In genomic region chr16:1865902-1866690, GRCh38 we compare ENCODE assay signal across 24 cellular contexts. TPM values are rescaled to one million over a fixed set of nuclear protein-coding genes. Genes with fewer than 3 reads are reported as not detected.
DNase-seq lines count a peak whose midpoint lies in the region; ATAC-seq, FAIRE-seq and TF ChIP-seq lines count a peak whose summit lies in the region.
"Had no signal": no experiment of that assay in that cellular context is flagged by ENCODE, and none has a peak within 500 bp of the region (broad histone marks: within the 10 kb centered on the region; RNA-seq: fewer than 3 reads in every experiment).

No MANE protein-coding gene starts in this region.

- no peak for TF ChIP-seq CTCF in liver (IDR thresholded peaks at IDR 0.05; ENCODE audit: low read depth, low read length, missing input control)
- no peak for TF ChIP-seq CTCF in HepG2 (CRISPR knock-in tag; IDR thresholded peaks at IDR 0.05)
- TF ChIP-seq CTCF in chondrocyte (IDR thresholded peaks at IDR 0.05) = peak; percentile 30
- no peak for TF ChIP-seq CTCF in D721Med (IDR thresholded peaks at IDR 0.05; ENCODE audit: insufficient read depth, missing control alignments)

- no peak overlapping the region for H3K4me3 Mint-ChIP-seq in chondrocyte (ENCODE audit: unreplicated experiment)
- H3K4me3 Mint-ChIP-seq: CD4-positive, CD25-positive, alpha-beta regulatory T cell had no signal

- intact Hi-C loops in HepG2 (cut with micrococcal nuclease; ENCODE audit: unreplicated experiment) = no loop called here

- no peaks in the 10 kb centered on the region for H3K27me3 Mint-ChIP-seq in chondrocyte (ENCODE audit: low read depth)

- 80% methylated on average over 6 of the region's 6 CpGs for WGBS in liver
- 71% methylated on average over 6 of the region's 6 CpGs for WGBS in HepG2 (ENCODE audit: low lambda C conversion rate)

- H3K27ac Mint-ChIP-seq in chondrocyte (ENCODE audit: unreplicated experiment) = no peak overlapping the region
- H3K27ac Mint-ChIP-seq: CD4-positive, CD25-positive, alpha-beta regulatory T cell had no signal

- CTCF ChIA-PET in HepG2 (lab: Yijun Ruan, JAX; ENCODE audit: low intra/inter-chr PET ratio, low total read pairs) = interaction anchor here (1.2 kb wide), 1 partner anchor 63 kb away, joined by 3 read pairs; no protein-coding TSS in a partner anchor

- H3K27me3 ChIP-seq in liver (ENCODE audit: control insufficient read depth in 4 of 4, insufficient read depth in 4 of 4, low read length in 3 of 4) = no peaks in the 10 kb centered on the region
- H3K27me3 ChIP-seq in HepG2 (ENCODE audit: control insufficient read depth in 1 of 2, insufficient read depth in 2 of 2, low read length in 2 of 2) = peaks cover 0 to 1% of the 10 kb centered on the region in 2 experiments; a peak in 1 of 5 replicates

- DNase-seq in HepG2 (ENCODE audit: low spot score) (no peak), MV-4-11 (lab: John Stamatoyannopoulos, UW) (peak; percentile 4), chondrocyte (ENCODE audit: low spot score) (no peak), NCI-H2081 treated with DMSO at 0.1 percent for 48 hours (lab: John Stamatoyannopoulos, UW) (no peak), D721Med (ENCODE audit: insufficient read length, low spot score) (no peak)
- DNase-seq: Caco-2; CD4-positive, CD25-positive, alpha-beta regulatory T cell; DMS153; GF-D8; NCI-H1092 treated with DMSO at 0.1 percent for 48 hours; NCI-H146; NCI-H2029; NCI-H446 treated with DMSO at 0.1 percent for 48 hours; NCI-H526 treated with DMSO at 0.1 percent for 48 hours; NK-92 treated with Interleukin-12 subunit alpha and Interleukin-12 subunit beta, amount 100 ng/mL, for 24 hours; SJCRH30; T-helper 1 cell had no signal

- ATAC-seq in HepG2 = no peak
- ATAC-seq in GM18505 (IDR thresholded peaks at IDR 0.05; ENCODE audit: unreplicated experiment) = no peak
- ATAC-seq: K562 had no signal

- H3K4me1 ChIP-seq in liver (ENCODE audit: control insufficient read depth in 4 of 4, insufficient read depth in 4 of 4, low read length in 3 of 4) = peaks cover 1 to 11% (median 6%) of the 10 kb centered on the region in 4 donors
- peaks cover 15% of the 10 kb centered on the region for H3K4me1 ChIP-seq in HepG2 (ENCODE audit: insufficient read depth, low read length)
- H3K4me1 ChIP-seq: Caco-2 had no signal

- TF ChIP-seq EP300 in HepG2 (IDR thresholded peaks at IDR 0.05; ENCODE audit: low read depth in 2 of 2, low read length in 2 of 2) = no peak
- TF ChIP-seq EP300 in HepG2 (CRISPR knock-in tag; IDR thresholded peaks at IDR 0.05; ENCODE audit: borderline replicate concordance) = no peak

- H4K20me1 ChIP-seq in HepG2 (ENCODE audit: insufficient read depth, low read length) = no peaks in the 10 kb centered on the region

- H3K36me3 Mint-ChIP-seq in chondrocyte (ENCODE audit: low read depth) = no peaks in the 10 kb centered on the region
- H3K36me3 Mint-ChIP-seq: CD4-positive, CD25-positive, alpha-beta regulatory T cell had no signal

- H3K4me2 ChIP-seq in HepG2 (ENCODE audit: low read depth, low read length) = no peak overlapping the region

- H3K79me2 ChIP-seq in HepG2 (ENCODE audit: insufficient read depth, low read length) = no peaks in the 10 kb centered on the region

- H3K4me3 ChIP-seq in liver (ENCODE audit: low read depth in 1 of 3, low read length in 3 of 3) = no peak overlapping the region
- no peak overlapping the region for H3K4me3 ChIP-seq in HepG2 (replicated peaks in 1 of 3; ENCODE audit: insufficient read depth in 1 of 3, low read depth in 2 of 3, low read length in 3 of 3)
- H3K4me3 ChIP-seq: K562, SJCRH30 had no signal

- H3K9ac ChIP-seq in liver (ENCODE audit: low read depth in 1 of 2, low read length in 2 of 2) (peak overlapping the region in 1 of 2 donors; percentile 8), HepG2 (ENCODE audit: insufficient read depth, low read depth, low read length) (no peak overlapping the region)

- POLR2A ChIA-PET in HepG2 (lab: Yijun Ruan, JAX) = interaction anchor here (1.1 kb wide), 2 partner anchors 75 to 99 kb away, joined by 3 to 5 read pairs; partner anchors contain the start of gene RPS2

- H3K36me3 ChIP-seq in liver (ENCODE audit: control insufficient read depth in 4 of 4, insufficient read depth in 3 of 4, low read depth in 1 of 4, low read length in 3 of 4) (no peaks in the 10 kb centered on the region), HepG2 (replicated peaks in 1 of 2; ENCODE audit: control insufficient read depth in 1 of 2, insufficient read depth in 2 of 2, low read length in 2 of 2) (no peaks in the 10 kb centered on the region)
- H3K36me3 ChIP-seq: SJCRH30 had no signal

- no peak overlapping the region for H2AFZ ChIP-seq in HepG2 (ENCODE audit: low read length)

- TF ChIP-seq RAD21 in liver (IDR thresholded peaks at IDR 0.05) = peak; percentile 29 to 53
- TF ChIP-seq RAD21 in HepG2 (CRISPR knock-in tag; IDR thresholded peaks at IDR 0.05) = no peak

- BruUV-seq in HepG2 (replicated peaks; lab: Mats Ljungman, UMichigan) = no TSS peak

- H3K27ac ChIP-seq in liver (ENCODE audit: low read depth in 1 of 2, low read length in 2 of 2) = no peak overlapping the region
- H3K27ac ChIP-seq in HepG2 (ENCODE audit: extremely low read length, insufficient read depth, low read length) = no peak overlapping the region
- H3K27ac ChIP-seq: SJCRH30 had no signal

- no peaks in the 10 kb centered on the region for H3K9me3 ChIP-seq in liver (ENCODE audit: control insufficient read depth in 4 of 4, low read length in 3 of 4)
- no peaks in the 10 kb centered on the region for H3K9me3 ChIP-seq in HepG2 (ENCODE audit: low read length)
- H3K9me3 ChIP-seq: Caco-2, SJCRH30 had no signal

- FAIRE-seq in HepG2 (lab: Jason Lieb, UNC) (no peak), D721Med (lab: Jason Lieb, UNC) (no peak)
- FAIRE-seq: GM19239, H1, RCC 7860 had no signal

- H3K4me1 Mint-ChIP-seq in chondrocyte (ENCODE audit: low read depth) = peaks cover 11% of the 10 kb centered on the region
- H3K4me1 Mint-ChIP-seq: CD4-positive, CD25-positive, alpha-beta regulatory T cell had no signal

- H3K9me3 Mint-ChIP-seq in chondrocyte (ENCODE audit: low read depth) = no peaks in the 10 kb centered on the region
- H3K9me3 Mint-ChIP-seq: CD4-positive, CD25-positive, alpha-beta regulatory T cell had no signal

- in situ Hi-C loops in HepG2 (cut with HindIII; ENCODE audit: extremely low pct_ligation_motif_present, low pct_unique_long_range_greater_than_20kb) = no loop called here

- TF ChIP-seq POLR2A in HepG2 (IDR thresholded peaks at IDR 0.05; ENCODE audit: insufficient read depth in 1 of 2, low read depth in 2 of 2, low read length in 2 of 2) (no peak), GM18505 (IDR thresholded peaks at IDR 0.05; ENCODE audit: borderline replicate concordance, extremely low read depth, insufficient read depth, insufficient read length) (no peak)

RNA-seq across cellular contexts. Expression of gene MEIOB, which starts 5.9 kb away (rescaled TPM):
- total RNA-seq in liver (1 to 10 TPM in 1 of 2 donors, not detected in 1; 2.2 TPM), HepG2 (2016; rRNA removed; fragmentation: Illumina TruSeq; extraction: Trizol) (not detected in 2 replicates), chondrocyte (1.1 to 1.3 TPM (median 1.2 TPM) in 3 replicates)
- polyA plus RNA-seq in liver (under 1 TPM in 1 of 2 donors, not detected in 1; 0.33 TPM), HepG2 (2011; rRNA removed) (0.05 and 0.17 TPM in 2 replicates)
- total RNA-seq in HepG2 (2016; cell fraction: cytosol; rRNA removed; fragmentation: Illumina TruSeq; extraction: Trizol; ENCODE audit: low read depth) = not detected in 2 replicates
- total RNA-seq in HepG2 (2016; cell fraction: insoluble cytoplasmic fraction; rRNA removed; fragmentation: Illumina TruSeq; extraction: Trizol) = not detected in 2 replicates
- not detected in 2 replicates for total RNA-seq in HepG2 (2016; cell fraction: membrane; rRNA removed; fragmentation: Illumina TruSeq; extraction: Trizol)
- total RNA-seq in HepG2 (2016; cell fraction: nucleus; rRNA removed; fragmentation: Illumina TruSeq; extraction: Trizol) = not detected in 2 replicates
- polyA plus RNA-seq in HepG2 (2011; cell fraction: cytosol; rRNA removed) = 0.09 TPM in 1 of 2 replicates, not detected in the other
- 0.31 and 0.38 TPM in 2 replicates for polyA plus RNA-seq in HepG2 (2011; cell fraction: nucleus; rRNA removed)
- polyA plus RNA-seq in HepG2 (2012) = 0.16 TPM in 1 of 2 replicates, not detected in the other
- polyA plus RNA-seq in HepG2 (2016; cell fraction: cytosol; fragmentation: Illumina TruSeq; extraction: Trizol; ENCODE audit: low read depth) = not detected in 2 replicates
- 0.13 TPM in 1 of 2 replicates, not detected in the other for polyA plus RNA-seq in HepG2 (2016; cell fraction: insoluble cytoplasmic fraction; fragmentation: Illumina TruSeq; extraction: Trizol; ENCODE audit: low read depth)
- polyA plus RNA-seq in HepG2 (2016; cell fraction: membrane; fragmentation: Illumina TruSeq; extraction: Trizol; ENCODE audit: low read depth) = not detected in 2 replicates
- not detected in 2 replicates for polyA plus RNA-seq in HepG2 (2016; cell fraction: nucleus; fragmentation: Illumina TruSeq; extraction: Trizol; ENCODE audit: insufficient read depth, low read depth)
- 0.44 TPM in 1 of 2 replicates, not detected in the other for polyA minus RNA-seq in HepG2 (2011; rRNA and poly(A)+ RNA removed; ENCODE audit: low replicate concordance)
- polyA minus RNA-seq in HepG2 (2011; cell fraction: cytosol; rRNA and poly(A)+ RNA removed) = not detected in 2 replicates
- polyA minus RNA-seq in HepG2 (2011; cell fraction: nucleus; rRNA and poly(A)+ RNA removed) = 0.39 and 1.1 TPM in 2 replicates
- total RNA-seq: Caco-2; CD4-positive, CD25-positive, alpha-beta regulatory T cell; SJCRH30 had no signal
- polyA plus RNA-seq: CD4-positive, CD25-positive, alpha-beta regulatory T cell had no signal

RNA-seq across cellular contexts. Expression of gene FAHD1, which starts 39.1 kb away (rescaled TPM):
- total RNA-seq in liver = 10 to 100 TPM; 71.9 to 84.2 TPM
- polyA plus RNA-seq in liver = 10 to 100 TPM; 42.7 to 50.9 TPM
- total RNA-seq in HepG2 (2016; rRNA removed; fragmentation: Illumina TruSeq; extraction: Trizol) = 45.3 and 55.1 TPM in 2 replicates
- 8.0 and 8.3 TPM in 2 replicates for total RNA-seq in HepG2 (2016; cell fraction: cytosol; rRNA removed; fragmentation: Illumina TruSeq; extraction: Trizol; ENCODE audit: low read depth)
- total RNA-seq in HepG2 (2016; cell fraction: insoluble cytoplasmic fraction; rRNA removed; fragmentation: Illumina TruSeq; extraction: Trizol) = 46.8 and 59.4 TPM in 2 replicates
- total RNA-seq in HepG2 (2016; cell fraction: membrane; rRNA removed; fragmentation: Illumina TruSeq; extraction: Trizol) = 20.5 and 23.1 TPM in 2 replicates
- 18.8 and 24.7 TPM in 2 replicates for total RNA-seq in HepG2 (2016; cell fraction: nucleus; rRNA removed; fragmentation: Illumina TruSeq; extraction: Trizol)
- 39.0 and 45.0 TPM in 2 replicates for polyA plus RNA-seq in HepG2 (2011; rRNA removed)
- 57.1 and 75.7 TPM in 2 replicates for polyA plus RNA-seq in HepG2 (2011; cell fraction: cytosol; rRNA removed)
- 22.0 and 25.9 TPM in 2 replicates for polyA plus RNA-seq in HepG2 (2011; cell fraction: nucleus; rRNA removed)
- polyA plus RNA-seq in HepG2 (2012) = 27.5 and 30.7 TPM in 2 replicates
- polyA plus RNA-seq in HepG2 (2016; cell fraction: cytosol; fragmentation: Illumina TruSeq; extraction: Trizol; ENCODE audit: low read depth) = 7.4 and 8.6 TPM in 2 replicates
- polyA plus RNA-seq in HepG2 (2016; cell fraction: insoluble cytoplasmic fraction; fragmentation: Illumina TruSeq; extraction: Trizol; ENCODE audit: low read depth) = 61.9 and 65.6 TPM in 2 replicates
- 16.5 and 18.2 TPM in 2 replicates for polyA plus RNA-seq in HepG2 (2016; cell fraction: membrane; fragmentation: Illumina TruSeq; extraction: Trizol; ENCODE audit: low read depth)
- 23.5 and 28.3 TPM in 2 replicates for polyA plus RNA-seq in HepG2 (2016; cell fraction: nucleus; fragmentation: Illumina TruSeq; extraction: Trizol; ENCODE audit: insufficient read depth, low read depth)
- polyA minus RNA-seq in HepG2 (2011; rRNA and poly(A)+ RNA removed; ENCODE audit: low replicate concordance) = 39.8 and 128 TPM in 2 replicates
- 38.0 and 43.7 TPM in 2 replicates for polyA minus RNA-seq in HepG2 (2011; cell fraction: cytosol; rRNA and poly(A)+ RNA removed)
- polyA minus RNA-seq in HepG2 (2011; cell fraction: nucleus; rRNA and poly(A)+ RNA removed) = 41.5 and 42.2 TPM in 2 replicates
- 25.8 to 27.1 TPM (median 25.9 TPM) in 3 replicates for total RNA-seq in chondrocyte

RNA-seq across cellular contexts. Expression of gene HAGH, which starts 39.5 kb away (rescaled TPM):
- total RNA-seq in liver (100 to 1,000 TPM; 219 to 252 TPM), HepG2 (2016; rRNA removed; fragmentation: Illumina TruSeq; extraction: Trizol) (55.6 and 70.4 TPM in 2 replicates), chondrocyte (46.5 to 56.7 TPM (median 55.1 TPM) in 3 replicates)
- polyA plus RNA-seq in liver (100 to 1,000 TPM; 169 to 188 TPM), HepG2 (2011; rRNA removed) (95.4 and 110 TPM in 2 replicates)
- 53.2 and 53.5 TPM in 2 replicates for total RNA-seq in HepG2 (2016; cell fraction: cytosol; rRNA removed; fragmentation: Illumina TruSeq; extraction: Trizol; ENCODE audit: low read depth)
- total RNA-seq in HepG2 (2016; cell fraction: insoluble cytoplasmic fraction; rRNA removed; fragmentation: Illumina TruSeq; extraction: Trizol) = 55.0 and 68.2 TPM in 2 replicates
- total RNA-seq in HepG2 (2016; cell fraction: membrane; rRNA removed; fragmentation: Illumina TruSeq; extraction: Trizol) = 61.0 and 73.1 TPM in 2 replicates
- total RNA-seq in HepG2 (2016; cell fraction: nucleus; rRNA removed; fragmentation: Illumina TruSeq; extraction: Trizol) = 34.7 and 44.2 TPM in 2 replicates
- 119 and 163 TPM in 2 replicates for polyA plus RNA-seq in HepG2 (2011; cell fraction: cytosol; rRNA removed)
- 106 and 108 TPM in 2 replicates for polyA plus RNA-seq in HepG2 (2011; cell fraction: nucleus; rRNA removed)
- 60.5 and 77.2 TPM in 2 replicates for polyA plus RNA-seq in HepG2 (2012)
- polyA plus RNA-seq in HepG2 (2016; cell fraction: cytosol; fragmentation: Illumina TruSeq; extraction: Trizol; ENCODE audit: low read depth) = 50.0 and 65.6 TPM in 2 replicates
- polyA plus RNA-seq in HepG2 (2016; cell fraction: insoluble cytoplasmic fraction; fragmentation: Illumina TruSeq; extraction: Trizol; ENCODE audit: low read depth) = 79.6 and 80.3 TPM in 2 replicates
- 53.0 and 70.2 TPM in 2 replicates for polyA plus RNA-seq in HepG2 (2016; cell fraction: membrane; fragmentation: Illumina TruSeq; extraction: Trizol; ENCODE audit: low read depth)
- polyA plus RNA-seq in HepG2 (2016; cell fraction: nucleus; fragmentation: Illumina TruSeq; extraction: Trizol; ENCODE audit: insufficient read depth, low read depth) = 90.2 and 92.4 TPM in 2 replicates
- 59.0 and 90.8 TPM in 2 replicates for polyA minus RNA-seq in HepG2 (2011; rRNA and poly(A)+ RNA removed; ENCODE audit: low replicate concordance)
- 25.4 and 27.3 TPM in 2 replicates for polyA minus RNA-seq in HepG2 (2011; cell fraction: cytosol; rRNA and poly(A)+ RNA removed)
- 28.8 and 29.0 TPM in 2 replicates for polyA minus RNA-seq in HepG2 (2011; cell fraction: nucleus; rRNA and poly(A)+ RNA removed)

RNA-seq across cellular contexts. Expression of gene HS3ST6, which starts 52.1 kb away (rescaled TPM):
- not detected for total RNA-seq in liver
- polyA plus RNA-seq in liver = not detected
- total RNA-seq in HepG2 (2016; rRNA removed; fragmentation: Illumina TruSeq; extraction: Trizol) = not detected in 2 replicates
- not detected in 2 replicates for total RNA-seq in HepG2 (2016; cell fraction: cytosol; rRNA removed; fragmentation: Illumina TruSeq; extraction: Trizol; ENCODE audit: low read depth)
- total RNA-seq in HepG2 (2016; cell fraction: insoluble cytoplasmic fraction; rRNA removed; fragmentation: Illumina TruSeq; extraction: Trizol) = not detected in 2 replicates
- total RNA-seq in HepG2 (2016; cell fraction: membrane; rRNA removed; fragmentation: Illumina TruSeq; extraction: Trizol) = not detected in 2 replicates
- total RNA-seq in HepG2 (2016; cell fraction: nucleus; rRNA removed; fragmentation: Illumina TruSeq; extraction: Trizol) = not detected in 2 replicates
- polyA plus RNA-seq in HepG2 (2011; rRNA removed) = not detected in 2 replicates
- not detected in 2 replicates for polyA plus RNA-seq in HepG2 (2011; cell fraction: cytosol; rRNA removed)
- polyA plus RNA-seq in HepG2 (2011; cell fraction: nucleus; rRNA removed) = not detected in 2 replicates
- polyA plus RNA-seq in HepG2 (2012) = not detected in 2 replicates
- polyA plus RNA-seq in HepG2 (2016; cell fraction: cytosol; fragmentation: Illumina TruSeq; extraction: Trizol; ENCODE audit: low read depth) = not detected in 2 replicates
- not detected in 2 replicates for polyA plus RNA-seq in HepG2 (2016; cell fraction: insoluble cytoplasmic fraction; fragmentation: Illumina TruSeq; extraction: Trizol; ENCODE audit: low read depth)
- polyA plus RNA-seq in HepG2 (2016; cell fraction: membrane; fragmentation: Illumina TruSeq; extraction: Trizol; ENCODE audit: low read depth) = not detected in 2 replicates
- polyA plus RNA-seq in HepG2 (2016; cell fraction: nucleus; fragmentation: Illumina TruSeq; extraction: Trizol; ENCODE audit: insufficient read depth, low read depth) = not detected in 2 replicates
- not detected in 2 replicates for polyA minus RNA-seq in HepG2 (2011; rRNA and poly(A)+ RNA removed; ENCODE audit: low replicate concordance)
- polyA minus RNA-seq in HepG2 (2011; cell fraction: cytosol; rRNA and poly(A)+ RNA removed) = not detected in 2 replicates
- not detected in 2 replicates for polyA minus RNA-seq in HepG2 (2011; cell fraction: nucleus; rRNA and poly(A)+ RNA removed)
- not detected in 3 replicates for total RNA-seq in chondrocyte
- total RNA-seq: Caco-2; CD4-positive, CD25-positive, alpha-beta regulatory T cell; K562; SJCRH30 had no signal
- polyA plus RNA-seq: BJ; CD4-positive, CD25-positive, alpha-beta regulatory T cell; K562 had no signal
